Comparison of ENCODE assay signal across 18 cellular contexts in the genomic region with DNA sequence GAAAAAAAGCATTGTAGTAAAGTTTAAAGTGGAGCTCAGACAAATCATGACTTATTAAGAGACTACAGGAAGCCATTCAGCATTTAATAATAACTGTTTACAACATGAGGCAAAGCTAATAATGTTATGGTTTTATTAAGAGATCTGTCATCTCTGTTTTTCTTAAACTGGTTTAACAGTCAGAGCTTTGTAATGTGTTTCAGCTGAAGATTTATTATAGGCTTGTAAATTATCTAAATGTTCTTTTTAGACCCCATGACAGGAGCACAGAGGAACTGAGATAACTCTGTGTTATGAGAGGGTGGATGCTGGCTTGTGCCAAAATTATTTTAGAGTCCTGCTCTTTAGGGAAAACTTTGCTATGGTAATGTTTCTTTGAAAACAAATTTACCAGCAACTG.
"Had no signal": no experiment of that assay in that cellular context is flagged by ENCODE, and none has a peak within 500 bp of the region (broad histone marks: within the 10 kb centered on the region; RNA-seq: fewer than 3 reads in every experiment).

No MANE protein-coding gene starts in this region.

- ATAC-seq: activated CD8-positive, alpha-beta memory T cell treated with anti-CD3 and anti-CD28 coated beads, Interleukin-2, amount 10 ng/mL, durations not matched to agents 7 days and 5 days; esophagus mucosa; stimulated activated naive CD8-positive, alpha-beta T cell treated with anti-CD3 and anti-CD28 coated beads, Interleukin-15, Interleukin-2, amounts not matched to agents 100 U/mL and 50 U/mL, for 24 hours had no signal

- H2AFZ ChIP-seq: neural progenitor cell had no signal

- H3K27ac ChIP-seq: neural progenitor cell had no signal

- H3K9ac ChIP-seq: neural progenitor cell had no signal

- H3K4me2 ChIP-seq: neural progenitor cell had no signal

- H3K4me3 ChIP-seq: lung, neural progenitor cell had no signal

- DNase-seq: activated CD4-positive, alpha-beta memory T cell treated with anti-CD3 and anti-CD28 coated beads for 36 hours; activated CD4-positive, alpha-beta T cell treated with anti-CD3 and anti-CD28 coated beads for 1 hour; activated CD8-positive, alpha-beta memory T cell treated with anti-CD3 and anti-CD28 coated beads, Interleukin-2, amount 10 ng/mL, durations not matched to agents 7 days and 5 days; activated effector memory CD4-positive, alpha-beta T cell treated with Interleukin-2 at 50 U/mL for 16 hours; activated naive CD4-positive, alpha-beta T cell treated with anti-CD3 and anti-CD28 coated beads, Interleukin-2, amount 50 U/mL, for 16 hours; activated T-cell treated with anti-CD3 and anti-CD28 coated beads, Interleukin-2, amount 50 U/mL, for 24 hours; foreskin fibroblast; glutamatergic neuron; immature natural killer cell; retina; small intestine; stimulated activated CD4-positive, alpha-beta T cell treated with anti-CD3 and anti-CD28 coated beads, Interleukin-4, amount 100 ng/mL, for 4 hours; stimulated activated CD8-positive, alpha-beta memory T cell treated with anti-CD3 and anti-CD28 coated beads, Interleukin-4, amount 100 ng/mL, for 48 hours; stimulated activated naive CD8-positive, alpha-beta T cell treated with anti-CD3 and anti-CD28 coated beads, Interleukin-15, Interleukin-2, amounts not matched to agents 100 U/mL and 50 U/mL, for 24 hours; trophoblast cell had no signal

- H3K27me3 ChIP-seq: neural progenitor cell had no signal

- H3K36me3 ChIP-seq: neural progenitor cell had no signal
